In genomic region chr17:13131211-13131610, GRCh38 we compare ENCODE assay signal across 28 cellular contexts.
"Had no signal": no experiment of that assay in that cellular context is flagged by ENCODE, and none has a peak within 500 bp of the region (broad histone marks: within the 10 kb centered on the region; RNA-seq: fewer than 3 reads in every experiment).

No MANE protein-coding gene starts in this region.

- H3K36me3 ChIP-seq: stomach, suprapubic skin, thoracic aorta, thyroid gland, tibial artery, tibial nerve, transverse colon, upper lobe of left lung, upper lobe of right lung, uterus, vagina had no signal

- H3K27ac Mint-ChIP-seq: stimulated activated effector memory CD8-positive, alpha-beta T cell treated with anti-CD3 and anti-CD28 coated beads, Interleukin-12 subunit alpha, Interleukin-12 subunit beta, amount 100 ng/mL, for 72 hours; stimulated activated memory B cell treated with anti-CD40 and anti-IgM and Interleukin-4, amounts not matched to agents 10 μg/mL and 1 μg/mL and 100 μg/mL, for 72 hours; stimulated activated naive B cell treated with anti-CD40 and anti-IgM and Interleukin-4, amounts not matched to agents 10 μg/mL and 1 μg/mL and 100 μg/mL, for 72 hours; stimulated activated naive CD8-positive, alpha-beta T cell treated with anti-CD3 and anti-CD28 coated beads, Interleukin-15, amount 100 ng/mL, for 72 hours; stimulated activated naive CD8-positive, alpha-beta T cell treated with anti-CD3 and anti-CD28 coated beads, Interleukin-15, Interleukin-2, amounts not matched to agents 100 ng/mL and 50 ng/mL, for 24 hours; type B pancreatic cell had no signal

- H3K36me3 Mint-ChIP-seq: stimulated activated effector memory CD8-positive, alpha-beta T cell treated with anti-CD3 and anti-CD28 coated beads, Interleukin-12 subunit alpha, Interleukin-12 subunit beta, amount 100 ng/mL, for 72 hours; stimulated activated memory B cell treated with anti-CD40 and anti-IgM and Interleukin-4, amounts not matched to agents 10 μg/mL and 1 μg/mL and 100 μg/mL, for 72 hours; stimulated activated naive B cell treated with anti-CD40 and anti-IgM and Interleukin-4, amounts not matched to agents 10 μg/mL and 1 μg/mL and 100 μg/mL, for 72 hours; type B pancreatic cell had no signal

- H3K9me3 Mint-ChIP-seq: type B pancreatic cell had no signal

- H3K9me3 ChIP-seq: stomach, suprapubic skin, testis, thoracic aorta, thyroid gland, tibial artery, tibial nerve, transverse colon, upper lobe of left lung, upper lobe of right lung, uterus, vagina had no signal

- H3K27me3 ChIP-seq: stomach, suprapubic skin, testis, thyroid gland, tibial artery, tibial nerve, transverse colon, upper lobe of left lung, upper lobe of right lung, uterus, vagina had no signal

- H3K4me1 Mint-ChIP-seq: stimulated activated effector memory CD8-positive, alpha-beta T cell treated with anti-CD3 and anti-CD28 coated beads, Interleukin-12 subunit alpha, Interleukin-12 subunit beta, amount 100 ng/mL, for 72 hours; stimulated activated memory B cell treated with anti-CD40 and anti-IgM and Interleukin-4, amounts not matched to agents 10 μg/mL and 1 μg/mL and 100 μg/mL, for 72 hours; stimulated activated naive B cell treated with anti-CD40 and anti-IgM and Interleukin-4, amounts not matched to agents 10 μg/mL and 1 μg/mL and 100 μg/mL, for 72 hours; stimulated activated naive CD8-positive, alpha-beta T cell treated with anti-CD3 and anti-CD28 coated beads, Interleukin-15, amount 100 ng/mL, for 72 hours had no signal

- H3K27ac ChIP-seq: stomach, suprapubic skin, testis, thoracic aorta, thyroid gland, tibial artery, tibial nerve, transverse colon, upper lobe of left lung, upper lobe of right lung, uterus, vagina had no signal

- DNase-seq: stimulated activated CD4-positive, alpha-beta T cell treated with anti-CD3 and anti-CD28 coated beads, Interleukin-2, amount 100 ng/mL, for 48 hours; stimulated activated CD4-positive, alpha-beta T cell treated with anti-CD3 and anti-CD28 coated beads, Interleukin-4, amount 100 ng/mL, for 1 hour; stimulated activated CD4-positive, alpha-beta T cell treated with anti-CD3 and anti-CD28 coated beads, Interleukin-4, amount 100 ng/mL, for 24 hours; stimulated activated CD4-positive, alpha-beta T cell treated with anti-CD3 and anti-CD28 coated beads, Interleukin-4, amount 100 ng/mL, for 4 hours; stimulated activated CD8-positive, alpha-beta memory T cell treated with anti-CD3 and anti-CD28 coated beads, Interleukin-4, amount 100 ng/mL, for 48 hours; stimulated activated naive B cell treated with anti-CD40 and anti-IgM and Interleukin-4, amounts not matched to agents 10 μg/mL and 1 μg/mL and 100 μg/mL, for 72 hours; stimulated activated naive CD4-positive, alpha-beta T cell; stimulated activated naive CD4-positive, alpha-beta T cell treated with Interleukin-2 at 50 U/mL for 16 hours; stimulated activated naive CD8-positive, alpha-beta T cell treated with anti-CD3 and anti-CD28 coated beads, Interleukin-15, amount 100 ng/mL, for 72 hours; stimulated activated naive CD8-positive, alpha-beta T cell treated with anti-CD3 and anti-CD28 coated beads, Interleukin-15, Interleukin-2, amounts not matched to agents 100 U/mL and 50 U/mL, for 24 hours; stomach; substantia nigra; testis; thyroid gland; tibial artery; transverse colon; trophoblast cell; upper lobe of left lung; upper lobe of right lung; uterus had no signal

- H3K4me1 ChIP-seq: stomach, suprapubic skin, testis, thyroid gland, tibial artery, tibial nerve, transverse colon, upper lobe of left lung, upper lobe of right lung, uterus, vagina had no signal

- H3K4me3 ChIP-seq: stomach, suprapubic skin, testis, thoracic aorta, thyroid gland, tibial artery, tibial nerve, transverse colon, upper lobe of left lung, upper lobe of right lung, uterus, vagina had no signal

- H3K4me3 Mint-ChIP-seq: stimulated activated effector memory CD8-positive, alpha-beta T cell treated with anti-CD3 and anti-CD28 coated beads, Interleukin-12 subunit alpha, Interleukin-12 subunit beta, amount 100 ng/mL, for 72 hours; stimulated activated memory B cell treated with anti-CD40 and anti-IgM and Interleukin-4, amounts not matched to agents 10 μg/mL and 1 μg/mL and 100 μg/mL, for 72 hours; stimulated activated naive B cell treated with anti-CD40 and anti-IgM and Interleukin-4, amounts not matched to agents 10 μg/mL and 1 μg/mL and 100 μg/mL, for 72 hours; stimulated activated naive CD8-positive, alpha-beta T cell treated with anti-CD3 and anti-CD28 coated beads, Interleukin-15, amount 100 ng/mL, for 72 hours; stimulated activated naive CD8-positive, alpha-beta T cell treated with anti-CD3 and anti-CD28 coated beads, Interleukin-15, Interleukin-2, amounts not matched to agents 100 ng/mL and 50 ng/mL, for 24 hours; type B pancreatic cell had no signal

- ATAC-seq: stimulated activated effector memory CD8-positive, alpha-beta T cell treated with anti-CD3 and anti-CD28 coated beads, Interleukin-12 subunit alpha, Interleukin-12 subunit beta, amount 100 ng/mL, for 72 hours; stimulated activated memory B cell treated with anti-CD40 and anti-IgM and Interleukin-4, amounts not matched to agents 10 μg/mL and 1 μg/mL and 100 μg/mL, for 72 hours; stimulated activated naive B cell treated with anti-CD40 and anti-IgM and Interleukin-4, amounts not matched to agents 10 μg/mL and 1 μg/mL and 100 μg/mL, for 72 hours; stimulated activated naive CD8-positive, alpha-beta T cell treated with anti-CD3 and anti-CD28 coated beads, Interleukin-15, amount 100 ng/mL, for 72 hours; stimulated activated naive CD8-positive, alpha-beta T cell treated with anti-CD3 and anti-CD28 coated beads, Interleukin-15, Interleukin-2, amounts not matched to agents 100 U/mL and 50 U/mL, for 24 hours; upper lobe of right lung had no signal
